1 cellular context compared by ENCODE assay signal in the genomic region with DNA sequence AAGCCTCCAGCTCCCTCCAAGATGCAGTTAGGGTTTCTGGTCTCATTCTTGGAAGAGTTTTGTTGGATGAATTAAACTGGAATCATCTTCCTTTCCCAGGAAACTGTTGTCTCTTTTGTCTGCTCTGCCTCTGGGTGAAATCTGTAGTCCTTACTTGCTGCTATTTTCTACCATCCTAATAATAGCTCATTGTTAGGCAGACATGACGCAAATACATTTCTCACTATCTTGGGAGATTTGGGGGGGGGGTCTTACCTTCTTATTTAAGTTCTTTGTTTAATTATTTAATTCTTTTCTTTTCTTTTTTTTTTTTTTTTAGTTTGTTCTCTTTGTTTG.
TF ChIP-seq lines count a peak whose summit lies in the region.

No MANE protein-coding gene starts in this region.

TF ChIP-seq in HCT116, 20 proteins besides CTCF, POLR2A, EP300 and RAD21 (continued from another document):
- TF ChIP-seq, protein P1, sequence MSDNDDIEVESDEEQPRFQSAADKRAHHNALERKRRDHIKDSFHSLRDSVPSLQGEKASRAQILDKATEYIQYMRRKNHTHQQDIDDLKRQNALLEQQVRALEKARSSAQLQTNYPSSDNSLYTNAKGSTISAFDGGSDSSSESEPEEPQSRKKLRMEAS (IDR thresholded peaks at IDR 0.05), result no peak
- no peak for TF ChIP-seq ELF1 (IDR thresholded peaks at IDR 0.05; ENCODE audit: borderline replicate concordance, low read depth)
- no peak for TF ChIP-seq ZFX (IDR thresholded peaks at IDR 0.05)
- no peak for TF ChIP-seq EZH2 (IDR thresholded peaks at IDR 0.05)
- TF ChIP-seq, protein P2, sequence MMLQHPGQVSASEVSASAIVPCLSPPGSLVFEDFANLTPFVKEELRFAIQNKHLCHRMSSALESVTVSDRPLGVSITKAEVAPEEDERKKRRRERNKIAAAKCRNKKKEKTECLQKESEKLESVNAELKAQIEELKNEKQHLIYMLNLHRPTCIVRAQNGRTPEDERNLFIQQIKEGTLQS (IDR thresholded peaks at IDR 0.05), result no peak
- no peak for TF ChIP-seq CBX3 (IDR thresholded peaks at IDR 0.05; ENCODE audit: low read depth)
- TF ChIP-seq, protein P3, sequence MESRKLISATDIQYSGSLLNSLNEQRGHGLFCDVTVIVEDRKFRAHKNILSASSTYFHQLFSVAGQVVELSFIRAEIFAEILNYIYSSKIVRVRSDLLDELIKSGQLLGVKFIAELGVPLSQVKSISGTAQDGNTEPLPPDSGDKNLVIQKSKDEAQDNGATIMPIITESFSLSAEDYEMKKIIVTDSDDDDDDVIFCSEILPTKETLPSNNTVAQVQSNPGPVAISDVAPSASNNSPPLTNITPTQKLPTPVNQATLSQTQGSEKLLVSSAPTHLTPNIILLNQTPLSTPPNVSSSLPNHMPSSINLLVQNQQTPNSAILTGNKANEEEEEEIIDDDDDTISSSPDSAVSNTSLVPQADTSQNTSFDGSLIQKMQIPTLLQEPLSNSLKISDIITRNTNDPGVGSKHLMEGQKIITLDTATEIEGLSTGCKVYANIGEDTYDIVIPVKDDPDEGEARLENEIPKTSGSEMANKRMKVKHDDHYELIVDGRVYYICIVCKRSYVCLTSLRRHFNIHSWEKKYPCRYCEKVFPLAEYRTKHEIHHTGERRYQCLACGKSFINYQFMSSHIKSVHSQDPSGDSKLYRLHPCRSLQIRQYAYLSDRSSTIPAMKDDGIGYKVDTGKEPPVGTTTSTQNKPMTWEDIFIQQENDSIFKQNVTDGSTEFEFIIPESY (IDR thresholded peaks at IDR 0.05; ENCODE audit: extremely low read depth, insufficient replicate concordance, low read length), result no peak
- TF ChIP-seq SIN3A (IDR thresholded peaks at IDR 0.05; ENCODE audit: low read depth), result no peak
- no peak for TF ChIP-seq JUND (IDR thresholded peaks at IDR 0.05)
